8 cellular contexts compared by ENCODE assay signal in genomic region chr17:4986951-4987766, GRCh38. TPM values are rescaled to one million over a fixed set of nuclear protein-coding genes. Genes with fewer than 3 reads are reported as not detected.
DNase-seq lines count a peak whose midpoint lies in the region; ATAC-seq, FAIRE-seq and TF ChIP-seq lines count a peak whose summit lies in the region.

CAMTA2 (minus strand) TSS chr17:4987675; CDS start chr17:4986222, 1,453 bp downstream.

- 0 to 1% methylated on average over 1 to 54 of the region's 78 CpGs for WGBS in upper lobe of left lung, 2 donors

- no peak for TF ChIP-seq EP300 in upper lobe of left lung (IDR thresholded peaks at IDR 0.05)

- no peaks in the 10 kb centered on the region for H3K36me3 ChIP-seq in cardiac muscle cell
- H3K36me3 ChIP-seq in upper lobe of left lung = peaks cover 0 to 34% (median 19%) of the 10 kb centered on the region in 4 donors

- peak; percentile 93 to 97 for ATAC-seq in upper lobe of left lung (ENCODE audit: low FRiP score in 2 of 2)

- H3K9me3 ChIP-seq in cardiac muscle cell (ENCODE audit: low read depth) (no peaks in the 10 kb centered on the region), upper lobe of left lung (no peaks in the 10 kb centered on the region)

- peak in 3 of 4 donors; percentile 58 to 84 (median 84) for TF ChIP-seq POLR2A in upper lobe of left lung (IDR thresholded peaks at IDR 0.05)

- H3K4me3 ChIP-seq in cardiac muscle cell (peak within 1 kb of the TSS; percentile 58), upper lobe of left lung (peak within 1 kb of the TSS; percentile 90 to 98 (median 96))

- peak; percentile 70 for DNase-seq in HCEC 1CT
- DNase-seq in NAMALWA (ENCODE audit: low spot score) = peak; percentile 62
- peak; percentile 74 for DNase-seq in SW480 (ENCODE audit: low spot score)
- DNase-seq in activated naive CD8-positive, alpha-beta T cell treated with anti-CD3 and anti-CD28 coated beads, Interleukin-2, amount 50 U/mL, for 16 hours (ENCODE audit: low read depth, low spot score) = peak; percentile 76
- DNase-seq in cardiac muscle cell (ENCODE audit: low read depth in 1 of 2, low spot score in 1 of 2) = peak; percentile 79 to 94
- peak; percentile 81 for DNase-seq in pons (ENCODE audit: low spot score)
- peak; percentile 92 to 97 for DNase-seq in upper lobe of left lung

- H3K4me1 ChIP-seq in cardiac muscle cell (ENCODE audit: low read depth) = peaks cover 11% of the 10 kb centered on the region
- peaks cover 22 to 29% (median 22%) of the 10 kb centered on the region in 4 donors for H3K4me1 ChIP-seq in upper lobe of left lung

- peak within 1 kb of the TSS; percentile 44 for H3K27ac ChIP-seq in cardiac muscle cell
- H3K27ac ChIP-seq in upper lobe of left lung = peak within 1 kb of the TSS; percentile 90 to 99 (median 95)

- FAIRE-seq in G401.6 (lab: Jason Lieb, UNC) = peak; percentile 79

- H3K27me3 ChIP-seq in cardiac muscle cell (no peaks in the 10 kb centered on the region), upper lobe of left lung (no peaks in the 10 kb centered on the region)

- TF ChIP-seq CTCF in cardiac muscle cell (IDR thresholded peaks at IDR 0.05; ENCODE audit: low read depth, low read length) (peak; percentile 70), upper lobe of left lung (IDR thresholded peaks at IDR 0.05) (peak; percentile 73 to 97 (median 92))

RNA-seq across cellular contexts. Expression of gene CAMTA2, which starts in this region (rescaled TPM):
- total RNA-seq in cardiac muscle cell = 10.5 and 11.6 TPM in 2 replicates
- polyA plus RNA-seq in cardiac muscle cell = 17.8 and 18.3 TPM in 2 replicates
- total RNA-seq in upper lobe of left lung = 100 to 1,000 TPM in 2 of 6 donors, 10 to 100 TPM in 4; 27.1 to 162 (median 50.8) TPM

Comparison
In these comparisons a context has a peak if more than half of its experiments do, and no peak if none do; other contexts are left out.
1. Peak in every context shown above with its lines: DNase-seq, ATAC-seq, H3K4me3 ChIP-seq and H3K27ac ChIP-seq.